Comparison of ENCODE assay signal across 20 cellular contexts in genomic region chr10:85580585-85580984, GRCh38.
"Had no signal": no experiment of that assay in that cellular context is flagged by ENCODE, and none has a peak within 500 bp of the region (broad histone marks: within the 10 kb centered on the region; RNA-seq: fewer than 3 reads in every experiment).

No MANE protein-coding gene starts in this region.

- H3K4me3 ChIP-seq: coronary artery, dorsolateral prefrontal cortex, heart left ventricle, mucosa of descending colon, sigmoid colon, skin epidermis, testis, transverse colon had no signal

- ATAC-seq: esophagus mucosa; mucosa of descending colon; stimulated activated naive B cell treated with anti-CD40 and anti-IgM and Interleukin-4, amounts not matched to agents 10 μg/mL and 1 μg/mL and 100 μg/mL, for 72 hours; stimulated activated naive CD8-positive, alpha-beta T cell treated with anti-CD3 and anti-CD28 coated beads, Interleukin-15, amount 100 ng/mL, for 72 hours had no signal

- FAIRE-seq: frontal cortex, islet of Langerhans had no signal

- H3K9me3 ChIP-seq: mucosa of descending colon, testis, transverse colon had no signal

- DNase-seq: dorsolateral prefrontal cortex; effector CD8-positive, alpha-beta T cell; heart left ventricle; hippocampal formation; kidney glomerular epithelial cell; natural killer cell; posterior cingulate gyrus; sigmoid colon; stimulated activated CD4-positive, alpha-beta T cell treated with anti-CD3 and anti-CD28 coated beads, Interleukin-2, amount 100 ng/mL, for 24 hours; stimulated activated CD4-positive, alpha-beta T cell treated with anti-CD3 and anti-CD28 coated beads, Interleukin-4, amount 100 ng/mL, for 4 hours; stimulated activated naive B cell treated with anti-CD40 and anti-IgM and Interleukin-4, amounts not matched to agents 10 μg/mL and 1 μg/mL and 100 μg/mL, for 72 hours; stimulated activated naive CD8-positive, alpha-beta T cell treated with anti-CD3 and anti-CD28 coated beads, Interleukin-15, amount 100 ng/mL, for 72 hours; testis; transverse colon had no signal

- H3K27me3 ChIP-seq: dorsolateral prefrontal cortex, heart left ventricle, sigmoid colon, testis, transverse colon had no signal

- H3K4me1 ChIP-seq: sigmoid colon, testis, transverse colon had no signal

- H3K27ac ChIP-seq: coronary artery, dorsolateral prefrontal cortex, heart left ventricle, sigmoid colon, skin epidermis, testis, transverse colon had no signal

- H3K36me3 ChIP-seq: heart left ventricle, sigmoid colon, transverse colon had no signal
